ENCODE assay signal across 23 cellular contexts in genomic region chr3:99805160-99805559, GRCh38. TPM values are rescaled to one million over a fixed set of nuclear protein-coding genes. Genes with fewer than 3 reads are reported as not detected.
DNase-seq lines count a peak whose midpoint lies in the region; ATAC-seq, FAIRE-seq and TF ChIP-seq lines count a peak whose summit lies in the region.
"Had no signal": no experiment of that assay in that cellular context is flagged by ENCODE, and none has a peak within 500 bp of the region (broad histone marks: within the 10 kb centered on the region; RNA-seq: fewer than 3 reads in every experiment).

No MANE protein-coding gene starts in this region.

- H2BK120ac ChIP-seq in mesendoderm (ENCODE audit: low read depth, low read length): no peak overlapping the region

- no peaks in the 10 kb centered on the region for H3K79me2 ChIP-seq in HepG2 (ENCODE audit: insufficient read depth, low read length)
- no peaks in the 10 kb centered on the region for H3K79me2 ChIP-seq in GM12878 (ENCODE audit: control insufficient read depth, insufficient read depth, low read length)
- no peaks in the 10 kb centered on the region for H3K79me2 ChIP-seq in mesendoderm (ENCODE audit: control insufficient read depth, insufficient read depth, low read length)

- no peak for DNase-seq in HepG2 (ENCODE audit: low spot score)
- no peak for DNase-seq in right lobe of liver
- no peak for DNase-seq in GM12878 (ENCODE audit: low read depth, low spot score)
- DNase-seq in mesendoderm: peak; percentile 25
- no peak for DNase-seq in HEK293T (ENCODE audit: extremely low spot score)
- DNase-seq in activated effector memory CD4-positive, alpha-beta T cell treated with anti-CD3 and anti-CD28 coated beads, Interleukin-2, amount 50 U/mL, for 16 hours: no peak
- DNase-seq: ACHN; BE2C; Caco-2; Calu3; CD4-positive, alpha-beta T cell; CD8-positive, alpha-beta T cell; DMS79 treated with DMSO at 0.1 percent for 48 hours; GF-D8 had no signal

- BruUV-seq in HepG2 (replicated peaks; lab: Mats Ljungman, UMichigan): no TSS peak
- no TSS peak for BruUV-seq in GM12878 (replicated peaks; lab: Mats Ljungman, UMichigan)

- no peak overlapping the region for H2BK5ac ChIP-seq in mesendoderm (ENCODE audit: low read length)

- H3K23ac ChIP-seq in mesendoderm (ENCODE audit: low read length): no peak overlapping the region

- no peak for TF ChIP-seq CTCF in HepG2 (CRISPR knock-in tag; IDR thresholded peaks at IDR 0.05)
- no peak for TF ChIP-seq CTCF in right lobe of liver (IDR thresholded peaks at IDR 0.05)
- TF ChIP-seq CTCF in HEK293 (tag by site-specific recombination; IDR thresholded peaks at IDR 0.05): no peak
- TF ChIP-seq CTCF in GM12878 (IDR thresholded peaks at IDR 0.05 in 2 of 3, conservative IDR thresholded peaks at IDR 0.05 in 1 of 3; ENCODE audit: control insufficient read depth in 2 of 3, extremely low read depth in 1 of 3, insufficient read depth in 1 of 3, low read depth in 3 of 3, low read length in 3 of 3): no peak

- WGBS in HepG2 (ENCODE audit: low lambda C conversion rate): 5% methylated on average over 1 of the region's 2 CpGs
- WGBS in right lobe of liver (ENCODE audit: insufficient coverage, low coverage, low lambda C conversion rate, missing lambda C conversion rate): 100% methylated on average over 2 of the region's 2 CpGs
- 69% methylated on average over 2 of the region's 2 CpGs for WGBS in GM12878 (ENCODE audit: insufficient coverage, insufficient replicate concordance, low lambda C conversion rate, missing lambda C conversion rate)
- WGBS in mesendoderm (ENCODE audit: extremely low coverage, insufficient coverage, low lambda C conversion rate): no CpG with 5 or more reads among the region's 2 CpGs

- H2AFZ ChIP-seq in HepG2 (ENCODE audit: low read length): no peak overlapping the region
- H2AFZ ChIP-seq in GM12878 (ENCODE audit: control insufficient read depth, low read depth, low read length): no peak overlapping the region

- no peak overlapping the region for H3K18ac ChIP-seq in mesendoderm (ENCODE audit: low read length)

- no peak overlapping the region for H3K4ac ChIP-seq in mesendoderm (ENCODE audit: low read depth, low read length)

- H3K9ac ChIP-seq in HepG2 (ENCODE audit: insufficient read depth, low read depth, low read length) (no peak overlapping the region), GM12878 (ENCODE audit: control insufficient read depth, insufficient read depth, low read length) (no peak overlapping the region), mesendoderm (ENCODE audit: low read length) (no peak overlapping the region)
- H3K9ac ChIP-seq: BLaER1 treated with 17β-estradiol and CSF1 and Interleukin-3, amounts not matched to agents 10 nM and 100 nM had no signal

- POLR2A ChIA-PET in HepG2 (lab: Yijun Ruan, JAX): no interaction called here
- POLR2A ChIA-PET in HEK293 (lab: Yijun Ruan, JAX): no interaction called here
- POLR2A ChIA-PET in GM12878 (lab: Charles Lee): no interaction called here
- POLR2A ChIA-PET in HEK293T (lab: Yijun Ruan, JAX): no interaction called here

- H2AK5ac ChIP-seq in mesendoderm (ENCODE audit: low read length): no peak overlapping the region

- SMC1A ChIA-PET in GM12878 (lab: Charles Lee; ENCODE audit: uncharacterized antibody, unreplicated experiment): no interaction called here

- no peak overlapping the region for H3K4me3 ChIP-seq in HepG2 (replicated peaks in 1 of 3; ENCODE audit: insufficient read depth in 1 of 3, low read depth in 2 of 3, low read length in 3 of 3)
- H3K4me3 ChIP-seq in right lobe of liver: no peak overlapping the region
- no peak overlapping the region for H3K4me3 ChIP-seq in HEK293 (ENCODE audit: low read depth, low read length)
- H3K4me3 ChIP-seq in GM12878: no peak overlapping the region
- H3K4me3 ChIP-seq in mesendoderm (ENCODE audit: low read length): no peak overlapping the region

- H4K5ac ChIP-seq in mesendoderm (ENCODE audit: low read length): no peak overlapping the region

- no peak overlapping the region for H3K4me2 ChIP-seq in HepG2 (ENCODE audit: low read depth, low read length)
- no peak overlapping the region for H3K4me2 ChIP-seq in GM12878 (ENCODE audit: control insufficient read depth, insufficient read depth)
- no peak overlapping the region for H3K4me2 ChIP-seq in mesendoderm (ENCODE audit: low read length)
- H3K4me2 ChIP-seq: BLaER1 treated with 17β-estradiol and CSF1 and Interleukin-3, amounts not matched to agents 10 nM and 100 nM had no signal

- intact Hi-C loops in HepG2 (cut with micrococcal nuclease; ENCODE audit: unreplicated experiment) (loop anchor here (5.0 kb wide), 1 partner anchor 633 kb away; no protein-coding TSS in a partner anchor), right lobe of liver (cut with DNase I) (no loop called here), GM12878 (cut with micrococcal nuclease; ENCODE audit: unreplicated experiment) (no loop called here)

- no peak overlapping the region for H2BK15ac ChIP-seq in mesendoderm (replicated peaks; ENCODE audit: low read depth)

- H4K8ac ChIP-seq in mesendoderm (ENCODE audit: low read depth, low read length): no peak overlapping the region

- RAD21 ChIA-PET in GM12878 (lab: Charles Lee; ENCODE audit: unreplicated experiment): no interaction called here

- no peaks in the 10 kb centered on the region for H3K27me3 ChIP-seq in HepG2 (ENCODE audit: control insufficient read depth in 1 of 2, insufficient read depth in 2 of 2, low read length in 2 of 2)
- H3K27me3 ChIP-seq in right lobe of liver: no peaks in the 10 kb centered on the region
- no peaks in the 10 kb centered on the region for H3K27me3 ChIP-seq in GM12878 (replicated peaks in 1 of 2; ENCODE audit: control insufficient read depth in 2 of 2, insufficient read depth in 2 of 2, low read length in 1 of 2)
- no peaks in the 10 kb centered on the region for H3K27me3 ChIP-seq in mesendoderm (ENCODE audit: insufficient read depth, low read length, poor library complexity)
- H3K27me3 ChIP-seq: BE2C; BLaER1 treated with 17β-estradiol and CSF1 and Interleukin-3, amounts not matched to agents 10 nM and 100 nM had no signal

- H3K79me1 ChIP-seq in mesendoderm (ENCODE audit: low read length): no peaks in the 10 kb centered on the region

- H3K9me3 ChIP-seq in HepG2 (ENCODE audit: low read length) (peaks cover 22% of the 10 kb centered on the region), right lobe of liver (no peaks in the 10 kb centered on the region), HEK293 (ENCODE audit: control insufficient read depth, insufficient read depth, low read depth, low read length) (no peaks in the 10 kb centered on the region), GM12878 (replicated peaks; ENCODE audit: control insufficient read depth, insufficient read depth, low read length) (peaks cover 3% of the 10 kb centered on the region; the same call in 1 of the 3 replicates)
- H3K9me3 ChIP-seq: BE2C had no signal

- no peak overlapping the region for H3K56ac ChIP-seq in mesendoderm (ENCODE audit: low read length)

- in situ Hi-C loops in HepG2 (cut with HindIII; ENCODE audit: extremely low pct_ligation_motif_present, low pct_unique_long_range_greater_than_20kb) (loop anchor here (25.0 kb wide), 1 partner anchor 907 kb away; the partner anchor contains the start of gene TFG), GM12878 (cut with MboI) (no loop called here)

- H3K36me3 ChIP-seq in HepG2 (replicated peaks in 1 of 2; ENCODE audit: control insufficient read depth in 1 of 2, insufficient read depth in 2 of 2, low read length in 2 of 2) (no peaks in the 10 kb centered on the region), right lobe of liver (no peaks in the 10 kb centered on the region), HEK293 (ENCODE audit: control insufficient read depth in 2 of 2, insufficient read depth in 1 of 2, low read length in 2 of 2) (no peaks in the 10 kb centered on the region), GM12878 (ENCODE audit: control insufficient read depth in 2 of 2, insufficient read depth in 2 of 2, low read length in 1 of 2) (no peaks in the 10 kb centered on the region), mesendoderm (ENCODE audit: control insufficient read depth, insufficient read depth, low read length) (no peaks in the 10 kb centered on the region)
- H3K36me3 ChIP-seq: BE2C had no signal

- no peak for TF ChIP-seq RAD21 in HepG2 (CRISPR knock-in tag; IDR thresholded peaks at IDR 0.05)
- TF ChIP-seq RAD21 in GM12878 (IDR thresholded peaks at IDR 0.05; ENCODE audit: insufficient read depth, low read depth, low read length): no peak

- FAIRE-seq in HepG2 (lab: Jason Lieb, UNC) (no peak), GM12878 (lab: Jason Lieb, UNC) (no peak)
- FAIRE-seq: D721Med, G401.6, GM12892, GM18507 had no signal

- H3K27ac ChIP-seq in HepG2 (ENCODE audit: extremely low read length, insufficient read depth, low read length): no peak overlapping the region
- no peak overlapping the region for H3K27ac ChIP-seq in right lobe of liver
- H3K27ac ChIP-seq in HEK293 (ENCODE audit: extremely low read depth, low read depth, low read length): no peak overlapping the region
- H3K27ac ChIP-seq in GM12878 (ENCODE audit: control insufficient read depth, insufficient read depth): no peak overlapping the region
- H3K27ac ChIP-seq in mesendoderm (ENCODE audit: low read depth, low read length): no peak overlapping the region
- H3K27ac ChIP-seq: 22Rv1; BLaER1 treated with 17β-estradiol and CSF1 and Interleukin-3, amounts not matched to agents 10 nM and 100 nM; C4-2B had no signal

- ATAC-seq in HepG2 (no peak), right lobe of liver (no peak), GM12878 (no peak), HG03469 (IDR thresholded peaks at IDR 0.05; ENCODE audit: unreplicated experiment) (no peak)
- ATAC-seq: CD8-positive, alpha-beta T cell had no signal

- H3K4me1 ChIP-seq in HepG2 (ENCODE audit: insufficient read depth, low read length): no peaks in the 10 kb centered on the region
- no peaks in the 10 kb centered on the region for H3K4me1 ChIP-seq in right lobe of liver
- no peaks in the 10 kb centered on the region for H3K4me1 ChIP-seq in HEK293 (ENCODE audit: control insufficient read depth, insufficient read depth, low read length)
- H3K4me1 ChIP-seq in GM12878 (ENCODE audit: control insufficient read depth, insufficient read depth, low read length): no peaks in the 10 kb centered on the region
- no peaks in the 10 kb centered on the region for H3K4me1 ChIP-seq in mesendoderm (ENCODE audit: control insufficient read depth, low read depth, low read length)
- H3K4me1 ChIP-seq: BE2C; BLaER1 treated with 17β-estradiol and CSF1 and Interleukin-3, amounts not matched to agents 10 nM and 100 nM; Caco-2 had no signal

- TF ChIP-seq EP300 in HepG2 (IDR thresholded peaks at IDR 0.05; ENCODE audit: low read depth in 2 of 2, low read length in 2 of 2) (no peak), HepG2 (CRISPR knock-in tag; IDR thresholded peaks at IDR 0.05; ENCODE audit: borderline replicate concordance) (no peak), GM12878 (IDR thresholded peaks at IDR 0.05; ENCODE audit: borderline replicate concordance in 1 of 2, control insufficient read depth in 1 of 2, low read depth in 2 of 2, low read length in 2 of 2) (no peak)

- TF ChIP-seq POLR2A in HepG2 (IDR thresholded peaks at IDR 0.05; ENCODE audit: insufficient read depth in 1 of 2, low read depth in 2 of 2, low read length in 2 of 2): no peak
- TF ChIP-seq POLR2A in right lobe of liver (IDR thresholded peaks at IDR 0.05): no peak
- no peak for TF ChIP-seq POLR2A in GM12878 (IDR thresholded peaks at IDR 0.05; ENCODE audit: low read depth, low read length)

- CTCF ChIA-PET in HepG2 (lab: Yijun Ruan, JAX; ENCODE audit: low intra/inter-chr PET ratio, low total read pairs): no interaction called here
- CTCF ChIA-PET in HEK293 (lab: Yijun Ruan, JAX): no interaction called here
- CTCF ChIA-PET in GM12878 (lab: Yijun Ruan, JAX): no interaction called here
- CTCF ChIA-PET in HEK293T (lab: Yijun Ruan, JAX): no interaction called here

- H4K20me1 ChIP-seq in HepG2 (ENCODE audit: insufficient read depth, low read length): no peaks in the 10 kb centered on the region
- no peaks in the 10 kb centered on the region for H4K20me1 ChIP-seq in GM12878 (ENCODE audit: control insufficient read depth, insufficient read depth)
- H4K20me1 ChIP-seq: BLaER1 treated with 17β-estradiol and CSF1 and Interleukin-3, amounts not matched to agents 10 nM and 100 nM had no signal

RNA-seq across cellular contexts. Expression of gene CMSS1, which starts 12.5 kb away (rescaled TPM):
- total RNA-seq in HepG2 (2016; rRNA removed; fragmentation: Illumina TruSeq; extraction: Trizol) (48.7 and 84.6 TPM in 2 replicates), right lobe of liver (10 to 100 TPM; 10.1 to 14.6 (median 11.6) TPM), GM12878 (2014; rRNA removed) (31.0 and 42.1 TPM in 2 replicates), GM12878 (2014; rRNA removed; fragmentation: Illumina TruSeq; extraction: Trizol) (52.8 and 58.5 TPM in 2 replicates), GM12878 (2021) (71.7 and 77.3 TPM in 2 replicates)
- total RNA-seq in HepG2 (2016; cell fraction: cytosol; rRNA removed; fragmentation: Illumina TruSeq; extraction: Trizol; ENCODE audit: low read depth): 22.7 and 23.9 TPM in 2 replicates
- total RNA-seq in HepG2 (2016; cell fraction: insoluble cytoplasmic fraction; rRNA removed; fragmentation: Illumina TruSeq; extraction: Trizol): 58.0 and 83.6 TPM in 2 replicates
- total RNA-seq in HepG2 (2016; cell fraction: membrane; rRNA removed; fragmentation: Illumina TruSeq; extraction: Trizol): 35.7 and 38.1 TPM in 2 replicates
- 32.8 and 34.1 TPM in 2 replicates for total RNA-seq in HepG2 (2016; cell fraction: nucleus; rRNA removed; fragmentation: Illumina TruSeq; extraction: Trizol)
- polyA plus RNA-seq in HepG2 (2011; rRNA removed) (4.2 and 6.4 TPM in 2 replicates), GM12878 (2011; rRNA removed) (40.2 and 59.3 TPM in 2 replicates), GM12878 (2014; fragmentation: Illumina TruSeq; extraction: Trizol) (62.8 and 71.3 TPM in 2 replicates), GM12878 (2014; fragmentation: Nextera tagmentation; extraction: Ambion mirVana) (100 to 1,000 TPM in 1 of 2 experiments, 10 to 100 TPM in 1; 77.8 to 118 TPM), GM12878 (2014; rRNA removed) (37.9 and 44.3 TPM in 2 replicates), GM12878 (2016; fragmentation: Nextera tagmentation; extraction: Ambion mirVana) (100 to 1,000 TPM in 1 of 2 experiments, 10 to 100 TPM in 1; 86.2 to 101 TPM)
- polyA plus RNA-seq in HepG2 (2011; cell fraction: cytosol; rRNA removed): 2.9 and 4.7 TPM in 2 replicates
- 1.4 and 2.2 TPM in 2 replicates for polyA plus RNA-seq in HepG2 (2011; cell fraction: nucleus; rRNA removed)
- polyA plus RNA-seq in HepG2 (2012): 21.0 and 28.1 TPM in 2 replicates
- polyA plus RNA-seq in HepG2 (2016; cell fraction: cytosol; fragmentation: Illumina TruSeq; extraction: Trizol; ENCODE audit: low read depth): 25.4 and 39.7 TPM in 2 replicates
- polyA plus RNA-seq in HepG2 (2016; cell fraction: insoluble cytoplasmic fraction; fragmentation: Illumina TruSeq; extraction: Trizol; ENCODE audit: low read depth): 89.7 and 91.9 TPM in 2 replicates
- 36.2 and 40.4 TPM in 2 replicates for polyA plus RNA-seq in HepG2 (2016; cell fraction: membrane; fragmentation: Illumina TruSeq; extraction: Trizol; ENCODE audit: low read depth)
- 38.0 and 40.1 TPM in 2 replicates for polyA plus RNA-seq in HepG2 (2016; cell fraction: nucleus; fragmentation: Illumina TruSeq; extraction: Trizol; ENCODE audit: insufficient read depth, low read depth)
- 6.4 and 8.1 TPM in 2 replicates for polyA minus RNA-seq in HepG2 (2011; rRNA and poly(A)+ RNA removed; ENCODE audit: low replicate concordance)
- polyA minus RNA-seq in HepG2 (2011; cell fraction: cytosol; rRNA and poly(A)+ RNA removed): 5.3 and 6.2 TPM in 2 replicates
- polyA minus RNA-seq in HepG2 (2011; cell fraction: nucleus; rRNA and poly(A)+ RNA removed): 8.4 and 9.8 TPM in 2 replicates
- total RNA-seq in GM12878 (2013; cell fraction: nucleolus; rRNA removed): 35.1 and 37.3 TPM in 2 replicates
- polyA plus RNA-seq in GM12878 (2011; ENCODE audit: low read depth): 16.5 TPM
- polyA plus RNA-seq in GM12878 (2011; cell fraction: cytosol; rRNA removed): 8.2 and 11.3 TPM in 2 replicates
- 9.9 and 11.1 TPM in 2 replicates for polyA plus RNA-seq in GM12878 (2011; cell fraction: nucleus; rRNA removed)
- 26.3 and 35.6 TPM in 2 replicates for polyA plus RNA-seq in GM12878 (2012)
- 8.4 and 12.8 TPM in 2 replicates for polyA minus RNA-seq in GM12878 (2011; rRNA and poly(A)+ RNA removed)
- 17.9 and 20.5 TPM in 2 replicates for polyA minus RNA-seq in GM12878 (2011; cell fraction: cytosol; rRNA and poly(A)+ RNA removed)
- polyA minus RNA-seq in GM12878 (2011; cell fraction: nucleus; rRNA and poly(A)+ RNA removed): 10.0 and 26.8 TPM in 2 replicates
- 157 TPM for polyA plus RNA-seq in mesendoderm (2013, experiment 1 of 2)
- polyA plus RNA-seq in mesendoderm (2013, experiment 2 of 2): 149 TPM

Comparison
In these comparisons a context has a peak if more than half of its experiments do, and no peak if none do; other contexts are left out.
1. Of the 63 proteins assayed by ChIP-seq in both HepG2 and HEK293: peak only in HepG2: none; only in HEK293: SETDB1; in both: none; in neither: 62.